8 cellular contexts compared by ENCODE assay signal in genomic region chr2:174682578-174683391, GRCh38.
A peak's percentile ranks its signal among the peaks of the same experiment; 100 is the strongest.
DNase-seq lines count a peak whose midpoint lies in the region; ATAC-seq and TF ChIP-seq lines count a peak whose summit lies in the region.

No MANE protein-coding gene starts in this region.

- TF ChIP-seq CTCF in DND-41 (IDR thresholded peaks at IDR 0.05; ENCODE audit: borderline replicate concordance, extremely low read depth, low read length, poor library complexity, severe bottlenecking) (no peak), coronary artery (IDR thresholded peaks at IDR 0.05) (no peak)

- peaks cover 6% of the 10 kb centered on the region; the same call in 1 of the 2 replicates for H3K36me3 ChIP-seq in DND-41 (ENCODE audit: insufficient read depth, low read length)

- H3K4me3 ChIP-seq in DND-41 (ENCODE audit: low read depth in 1 of 2, low read length in 2 of 2) (peak overlapping the region; percentile 43 to 65; a peak in 3 of 4 replicates), coronary artery (peak overlapping the region; percentile 94)

- no peaks in the 10 kb centered on the region; the same call in 1 of the 2 replicates for H4K20me1 ChIP-seq in DND-41 (ENCODE audit: insufficient read depth, low read length)

- H3K27ac ChIP-seq in DND-41 (ENCODE audit: low read length) (peak overlapping the region; percentile 76), coronary artery (peak overlapping the region; percentile 92 to 93)

- peak overlapping the region; percentile 77 for H3K4me2 ChIP-seq in DND-41 (ENCODE audit: insufficient read depth, low read length)

- peak overlapping the region; percentile 90 for H3K9ac ChIP-seq in DND-41 (ENCODE audit: low read depth, low read length)

- ATAC-seq in DND-41 (ENCODE audit: insufficient read depth, low read depth), result peak; percentile 75
- peak; percentile 50 for ATAC-seq in GM21528 (IDR thresholded peaks at IDR 0.05; ENCODE audit: low FRiP score, unreplicated experiment)

- peak overlapping the region; percentile 78 for H2AFZ ChIP-seq in DND-41 (ENCODE audit: low read depth, low read length)

- no peaks in the 10 kb centered on the region for H3K27me3 ChIP-seq in DND-41 (ENCODE audit: insufficient read depth, low read length, poor library complexity)

- peak; percentile 72 for DNase-seq in DND-41
- peak; percentile 79 to 80 for DNase-seq in Kasumi-1 (lab: John Stamatoyannopoulos, UW)
- peak; percentile 53 for DNase-seq in activated CD4-positive, alpha-beta T cell treated with anti-CD3 and anti-CD28 coated beads for 48 hours
- peak; percentile 84 for DNase-seq in coronary artery (ENCODE audit: low spot score)
- peak; percentile 83 for DNase-seq in left kidney (ENCODE audit: low read depth, low spot score)
- DNase-seq in stimulated activated CD4-positive, alpha-beta T cell treated with anti-CD3 and anti-CD28 coated beads, Interleukin-2, amount 100 ng/mL, for 24 hours, result peak; percentile 58 to 60
- no peak for DNase-seq in dedifferentiated amniotic fluid mesenchymal stem cell (ENCODE audit: extremely low spot score)

- peaks cover 43% of the 10 kb centered on the region for H3K4me1 ChIP-seq in DND-41 (ENCODE audit: insufficient read depth, low read length)

- peaks cover 48% of the 10 kb centered on the region for H3K79me2 ChIP-seq in DND-41 (ENCODE audit: insufficient read depth, low read length)

- no peaks in the 10 kb centered on the region for H3K9me3 ChIP-seq in DND-41 (ENCODE audit: insufficient read depth, low read length, severe bottlenecking)
